In genomic region chr11:118728112-118728511, GRCh38 we compare ENCODE assay signal across 11 cellular contexts. TPM values are rescaled to one million over a fixed set of nuclear protein-coding genes. Genes with fewer than 3 reads are reported as not detected.
A peak's percentile ranks its signal among the peaks of the same experiment; 100 is the strongest.
DNase-seq lines count a peak whose midpoint lies in the region; TF ChIP-seq lines count a peak whose summit lies in the region.
"Not testable (repeated sequence)": the region's sequence is repeated elsewhere in the genome, so short reads cannot be mapped to it uniquely, and the experiment has no call there.
"Had no signal": no experiment of that assay in that cellular context is flagged by ENCODE, and none has a peak within 500 bp of the region (broad histone marks: within the 10 kb centered on the region; RNA-seq: fewer than 3 reads in every experiment).

No MANE protein-coding gene starts in this region.

- H3K4me1 ChIP-seq in A673 (ENCODE audit: insufficient read depth, low read length, poor library complexity, severe bottlenecking); HUES64 (ENCODE audit: insufficient read depth, low read length); OCI-LY3 (ENCODE audit: low read length): not testable (repeated sequence)
- H3K4me1 ChIP-seq in ES-I3 (ENCODE audit: insufficient read depth, low read length): peaks cover 13% of the 10 kb centered on the region
- peaks cover 13% of the 10 kb centered on the region for H3K4me1 ChIP-seq in iPS-20b (ENCODE audit: insufficient read depth, low read length)

- peak overlapping the region; percentile 37; the same call in 1 of the 2 replicates for H3K9ac ChIP-seq in ES-I3 (ENCODE audit: low read depth, low read length)
- not testable (repeated sequence) for H3K9ac ChIP-seq in HUES64 (ENCODE audit: low read depth, low read length); OCI-LY3 (ENCODE audit: low read length); iPS-20b (ENCODE audit: low read depth, low read length)

- CTCF ChIA-PET in A673 (lab: Charles Lee): not testable (repeated sequence)

- intact Hi-C loops in A673 (cut with micrococcal nuclease; ENCODE audit: unreplicated experiment): not testable (repeated sequence)

- not testable (repeated sequence) for H3K4me3 ChIP-seq in A673 (ENCODE audit: low read depth, low read length, poor library complexity, severe bottlenecking); OCI-LY3 (ENCODE audit: low read length); astrocyte of the spinal cord (ENCODE audit: low read depth, low read length); epithelial cell of proximal tubule (ENCODE audit: low read depth, low read length); retinal pigment epithelial cell (ENCODE audit: low read length)
- H3K4me3 ChIP-seq in HUES64 (ENCODE audit: low read length): peak overlapping the region; percentile 14; the same call in 1 of the 2 replicates
- peak overlapping the region; percentile 51 for H3K4me3 ChIP-seq in iPS-20b (ENCODE audit: low read length)

- not testable (repeated sequence) for H3K27me3 ChIP-seq in A673 (replicated peaks; ENCODE audit: insufficient read depth, low read depth, low read length, poor library complexity); HUES64 (ENCODE audit: insufficient read depth, low read length); OCI-LY3 (ENCODE audit: low read depth, low read length); iPS-20b (ENCODE audit: insufficient read depth, low read length)

- H3K4me2 ChIP-seq in OCI-LY3 (ENCODE audit: low read length): not testable (repeated sequence)

- not testable (repeated sequence) for H3K9me3 ChIP-seq in A673 (ENCODE audit: low read depth, low read length, poor library complexity, severe bottlenecking); ES-I3 (ENCODE audit: control insufficient read depth, insufficient read depth, low read length); OCI-LY3 (ENCODE audit: insufficient read depth, low read length)
- peaks cover 24% of the 10 kb centered on the region for H3K9me3 ChIP-seq in HUES64 (ENCODE audit: insufficient read depth, low read depth, low read length)
- peaks cover 15% of the 10 kb centered on the region for H3K9me3 ChIP-seq in iPS-20b (ENCODE audit: insufficient read depth, low read depth, low read length)

- in situ Hi-C loops in astrocyte of the spinal cord (cut with HindIII; ENCODE audit: low sequenced_read_pairs): not testable (repeated sequence)

- TF ChIP-seq CTCF in A673 (conservative IDR thresholded peaks at IDR 0.05; ENCODE audit: low read depth, low read length): peak; percentile 27; the same call in 1 of the 2 replicates
- TF ChIP-seq CTCF in OCI-LY3 (IDR thresholded peaks at IDR 0.05; ENCODE audit: low read depth, low read length): 0 out of 2 replicates have a peak, but pooled peaks have one; percentile 6
- TF ChIP-seq CTCF in astrocyte of the spinal cord (IDR thresholded peaks at IDR 0.05; ENCODE audit: low read depth, low read length): peak; percentile 9
- TF ChIP-seq CTCF in epithelial cell of proximal tubule (conservative IDR thresholded peaks at IDR 0.05; ENCODE audit: low read depth, low read length): peak; percentile 10
- peak; percentile 11 for TF ChIP-seq CTCF in retinal pigment epithelial cell (conservative IDR thresholded peaks at IDR 0.05; ENCODE audit: low read depth, low read length)

- BruUV-seq in A673 (replicated peaks; lab: Mats Ljungman, UMichigan): not testable (repeated sequence)

- not testable (repeated sequence) for DNase-seq in A673 (ENCODE audit: low spot score); astrocyte of the spinal cord (ENCODE audit: low read depth, low spot score); epithelial cell of proximal tubule (ENCODE audit: low read depth); retinal pigment epithelial cell (ENCODE audit: low read depth)

- POLR2A ChIA-PET in A673 (lab: Charles Lee; ENCODE audit: low non-redundant PET): not testable (repeated sequence)

- not testable (repeated sequence) for H3K36me3 ChIP-seq in A673 (ENCODE audit: insufficient read depth, low read length, poor library complexity, severe bottlenecking); ES-I3 (ENCODE audit: insufficient read depth, low read length); OCI-LY3 (replicated peaks; ENCODE audit: low read depth, low read length)
- H3K36me3 ChIP-seq in HUES64 (ENCODE audit: insufficient read depth, low read length) (peaks cover 19% of the 10 kb centered on the region), iPS-20b (ENCODE audit: insufficient read depth, low read depth, low read length) (peaks cover 13% of the 10 kb centered on the region)

- not testable (repeated sequence) for H4K20me1 ChIP-seq in OCI-LY3 (ENCODE audit: insufficient read depth, low read length)

- H2AFZ ChIP-seq in OCI-LY3 (ENCODE audit: low read depth, low read length): not testable (repeated sequence)

- not testable (repeated sequence) for H3K27ac ChIP-seq in A673 (ENCODE audit: low read depth, low read length, poor library complexity, severe bottlenecking); HUES64 (ENCODE audit: low read depth, low read length); OCI-LY3 (ENCODE audit: low read length); iPS-20b (ENCODE audit: low read length)

- H3K79me2 ChIP-seq in OCI-LY3 (ENCODE audit: low read length): not testable (repeated sequence)

- 96% methylated on average over 10 of the region's 10 CpGs for WGBS in HUES64

RNA-seq across cellular contexts. Expression of gene TREH, which starts 48.7 kb away (rescaled TPM):
- total RNA-seq in A673 (2021) (not detected in 2 replicates), epithelial cell of proximal tubule (not detected in 2 replicates)
- not detected for polyA plus RNA-seq in HUES64 (2013, experiment 1 of 2)
- polyA plus RNA-seq in HUES64 (2013, experiment 2 of 2): not detected
- total RNA-seq: A172, G401, IMR-90 had no signal
- polyA plus RNA-seq: IMR-90 had no signal
